Comparison of ENCODE assay signal across 9 cellular contexts in the genomic region with DNA sequence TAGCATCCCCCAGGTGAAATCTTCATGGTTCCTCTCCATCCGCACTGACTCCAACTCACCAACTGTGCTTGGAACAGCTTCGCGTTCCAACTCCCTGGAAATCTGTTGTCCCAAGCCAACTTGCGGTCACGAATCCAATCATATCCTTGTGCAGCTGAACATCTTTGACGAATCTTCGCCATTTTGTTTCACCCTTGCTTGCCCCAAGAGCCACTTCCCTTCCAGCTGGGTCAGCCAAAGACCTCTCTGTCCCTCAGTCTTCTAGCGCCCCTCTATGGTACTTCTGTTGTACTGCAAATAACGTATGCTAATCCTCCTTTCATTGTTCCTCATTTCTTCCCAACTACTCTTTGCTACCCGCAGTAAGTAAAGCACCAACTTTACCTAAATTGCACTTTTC.
DNase-seq lines count a peak whose midpoint lies in the region; ATAC-seq and TF ChIP-seq lines count a peak whose summit lies in the region.
"Had no signal": no experiment of that assay in that cellular context is flagged by ENCODE, and none has a peak within 500 bp of the region (broad histone marks: within the 10 kb centered on the region; RNA-seq: fewer than 3 reads in every experiment).

No MANE protein-coding gene starts in this region.

- peaks cover 12% of the 10 kb centered on the region for H3K27me3 Mint-ChIP-seq in activated T-helper 17 cell treated with anti-CD3 and anti-CD28 coated beads, Interleukin-2, amount 50 U/mL, for 72 hours

- H3K4me3 ChIP-seq in A673 (ENCODE audit: low read depth, low read length, poor library complexity, severe bottlenecking): no peak overlapping the region
- no peak overlapping the region for H3K4me3 ChIP-seq in PC-3 (ENCODE audit: low read length)

- ATAC-seq in GM19351 (IDR thresholded peaks at IDR 0.05; ENCODE audit: unreplicated experiment) (peak; percentile 68), PC-3 (no peak), GM21529 (IDR thresholded peaks at IDR 0.05; ENCODE audit: unreplicated experiment) (no peak), HG02763 (IDR thresholded peaks at IDR 0.05; ENCODE audit: unreplicated experiment) (no peak)
- ATAC-seq in activated T-helper 17 cell treated with anti-CD3 and anti-CD28 coated beads, Interleukin-2, amount 50 U/mL, for 72 hours (replicated peaks): no peak

- H2AFZ ChIP-seq in PC-3 (ENCODE audit: low read length): no peak overlapping the region

- no peaks in the 10 kb centered on the region for H3K27me3 ChIP-seq in A673 (replicated peaks; ENCODE audit: insufficient read depth, low read depth, low read length, poor library complexity)
- H3K27me3 ChIP-seq in PC-3 (ENCODE audit: low read length): no peaks in the 10 kb centered on the region

- intact Hi-C loops in A673 (cut with micrococcal nuclease; ENCODE audit: unreplicated experiment) (no loop called here), PC-3 (cut with micrococcal nuclease) (no loop called here)

- POLR2A ChIA-PET in A673 (lab: Charles Lee; ENCODE audit: low non-redundant PET) (no interaction called here), PC-3 (lab: Charles Lee; ENCODE audit: unreplicated experiment) (no interaction called here)

- H3K79me2 ChIP-seq in PC-3 (ENCODE audit: low read length): no peaks in the 10 kb centered on the region

- no peaks in the 10 kb centered on the region for H3K36me3 Mint-ChIP-seq in activated T-helper 17 cell treated with anti-CD3 and anti-CD28 coated beads, Interleukin-2, amount 50 U/mL, for 72 hours (ENCODE audit: low read depth)

- H3K9ac ChIP-seq in PC-3 (ENCODE audit: low read length): no peak overlapping the region

- H3K9me3 Mint-ChIP-seq in activated T-helper 17 cell treated with anti-CD3 and anti-CD28 coated beads, Interleukin-2, amount 50 U/mL, for 72 hours: peaks cover 4% of the 10 kb centered on the region

- H3K4me3 Mint-ChIP-seq in activated T-helper 17 cell treated with anti-CD3 and anti-CD28 coated beads, Interleukin-2, amount 50 U/mL, for 72 hours: no peak overlapping the region

- BruUV-seq in A673 (replicated peaks; lab: Mats Ljungman, UMichigan) (no TSS peak), PC-3 (replicated peaks; lab: Mats Ljungman, UMichigan) (no TSS peak)

- no peaks in the 10 kb centered on the region for H4K20me1 ChIP-seq in PC-3 (ENCODE audit: low read length)

- no peak overlapping the region for H3K4me2 ChIP-seq in PC-3 (ENCODE audit: low read length)

- H3K4me1 ChIP-seq in A673 (ENCODE audit: insufficient read depth, low read length, poor library complexity, severe bottlenecking): no peaks in the 10 kb centered on the region
- H3K4me1 ChIP-seq in PC-3 (ENCODE audit: insufficient read depth, low read length): no peaks in the 10 kb centered on the region

- H3K36me3 ChIP-seq in A673 (ENCODE audit: insufficient read depth, low read length, poor library complexity, severe bottlenecking) (no peaks in the 10 kb centered on the region), PC-3 (ENCODE audit: low read depth, low read length) (no peaks in the 10 kb centered on the region)

- CTCF ChIA-PET in A673 (lab: Charles Lee) (interaction anchor here (0.6 to 1.7 kb wide), 2 partner anchors 80 to 671 kb away, joined by 4 to 5 read pairs; no protein-coding TSS in a partner anchor), PC-3 (lab: Charles Lee) (no interaction called here)

- peak; percentile 66 for DNase-seq in A673 (ENCODE audit: low spot score)
- DNase-seq in PC-3: peak; percentile 58
- peak; percentile 21 for DNase-seq in glomerular visceral epithelial cell (ENCODE audit: extremely low spot score)
- DNase-seq in globus pallidus (ENCODE audit: low spot score): no peak

- no peaks in the 10 kb centered on the region for H3K4me1 Mint-ChIP-seq in activated T-helper 17 cell treated with anti-CD3 and anti-CD28 coated beads, Interleukin-2, amount 50 U/mL, for 72 hours

- no peaks in the 10 kb centered on the region for H3F3A ChIP-seq in PC-3 (ENCODE audit: low read length, unreplicated experiment)

- H3K9me3 ChIP-seq in A673 (ENCODE audit: low read depth, low read length, poor library complexity, severe bottlenecking): peaks cover 2% of the 10 kb centered on the region
- H3K9me3 ChIP-seq in PC-3 (ENCODE audit: low read length): no peaks in the 10 kb centered on the region

- no peaks in the 10 kb centered on the region for H3K9me2 ChIP-seq in PC-3 (replicated peaks; ENCODE audit: low read length)

- TF ChIP-seq CTCF in A673 (conservative IDR thresholded peaks at IDR 0.05; ENCODE audit: low read depth, low read length) (peak; percentile 65), PC-3 (conservative IDR thresholded peaks at IDR 0.05; ENCODE audit: low read depth, low read length) (peak; percentile 74)

- no peak overlapping the region for H3K27ac ChIP-seq in A673 (ENCODE audit: low read depth, low read length, poor library complexity, severe bottlenecking)
- H3K27ac ChIP-seq in PC-3 (ENCODE audit: low read length): no peak overlapping the region
- H3K27ac ChIP-seq: epithelial cell of prostate had no signal

- H3K27ac Mint-ChIP-seq in activated T-helper 17 cell treated with anti-CD3 and anti-CD28 coated beads, Interleukin-2, amount 50 U/mL, for 72 hours: no peak overlapping the region
